In genomic region chr3:189947948-189948723, GRCh38 we compare ENCODE assay signal across 8 cellular contexts.
DNase-seq lines count a peak whose midpoint lies in the region; ATAC-seq and TF ChIP-seq lines count a peak whose summit lies in the region.

No MANE protein-coding gene starts in this region.

- DNase-seq in A673 (ENCODE audit: low spot score) (peak; percentile 79), GM12865 (ENCODE audit: low read depth) (peak; percentile 66), NCI-H2081 treated with DMSO at 0.1 percent for 48 hours (lab: John Stamatoyannopoulos, UW) (peak; percentile 21), osteocyte (ENCODE audit: extremely low spot score, unreplicated experiment) (no peak), HAP-1 (ENCODE audit: low spot score in 2 of 2) (no peak), middle frontal gyrus (ENCODE audit: extremely low spot score, low spot score) (no peak), T-cell (no peak)

- H3K4me1 Mint-ChIP-seq in brain (no peaks in the 10 kb centered on the region), osteocyte (ENCODE audit: unreplicated experiment) (peaks cover 24% of the 10 kb centered on the region), T-cell (peaks cover 4 to 9% (median 8%) of the 10 kb centered on the region in 3 donors)

- peak overlapping the region; percentile 61 for H3K27ac ChIP-seq in A673 (ENCODE audit: low read depth, low read length, poor library complexity, severe bottlenecking)

- H3K4me3 ChIP-seq in A673 (ENCODE audit: low read depth, low read length, poor library complexity, severe bottlenecking) (no peak overlapping the region), GM12865 (ENCODE audit: low read depth, low read length) (no peak overlapping the region), HAP-1 (no peak overlapping the region)

- H3K36me3 Mint-ChIP-seq in brain (no peaks in the 10 kb centered on the region), osteocyte (ENCODE audit: unreplicated experiment) (no peaks in the 10 kb centered on the region), T-cell (no peaks in the 10 kb centered on the region)

- H3K4me1 ChIP-seq in A673 (ENCODE audit: insufficient read depth, low read length, poor library complexity, severe bottlenecking) (peaks cover 21% of the 10 kb centered on the region), HAP-1 (no peaks in the 10 kb centered on the region)

- ATAC-seq in T-cell (replicated peaks in 1 of 4): no peak

- no peaks in the 10 kb centered on the region for H3K9me3 Mint-ChIP-seq in brain
- no peaks in the 10 kb centered on the region for H3K9me3 Mint-ChIP-seq in osteocyte (ENCODE audit: unreplicated experiment)
- H3K9me3 Mint-ChIP-seq in T-cell: no peaks in the 10 kb centered on the region

- POLR2A ChIA-PET in A673 (lab: Charles Lee; ENCODE audit: low non-redundant PET) (no interaction called here), T-cell (lab: Charles Lee) (interaction anchor here in 1 of 2 donors (0.6 kb wide), 1 partner anchor 678 kb away, joined by 3 read pairs; no protein-coding TSS in a partner anchor)

- no TSS peak for BruUV-seq in A673 (replicated peaks; lab: Mats Ljungman, UMichigan)

- no peak overlapping the region for H3K4me3 Mint-ChIP-seq in brain
- H3K4me3 Mint-ChIP-seq in osteocyte (ENCODE audit: unreplicated experiment): no peak overlapping the region
- H3K4me3 Mint-ChIP-seq in T-cell: no peak overlapping the region

- no peaks in the 10 kb centered on the region for H3K36me3 ChIP-seq in A673 (ENCODE audit: insufficient read depth, low read length, poor library complexity, severe bottlenecking)
- no peaks in the 10 kb centered on the region for H3K36me3 ChIP-seq in HAP-1 (replicated peaks)

- intact Hi-C loops in A673 (cut with micrococcal nuclease; ENCODE audit: unreplicated experiment): loop anchor here (1.0 to 10.0 kb wide), 4 partner anchors 161 to 678 kb away; no protein-coding TSS in a partner anchor

- TF ChIP-seq CTCF in A673 (conservative IDR thresholded peaks at IDR 0.05; ENCODE audit: low read depth, low read length) (peak; percentile 80), GM12865 (IDR thresholded peaks at IDR 0.05; ENCODE audit: insufficient read depth, low read depth, low read length, missing control alignments) (peak; percentile 37), brain (conservative IDR thresholded peaks at IDR 0.05) (peak; percentile 69 to 84), osteocyte (IDR thresholded peaks at IDR 0.05) (peak; percentile 80)

- CTCF ChIA-PET in A673 (lab: Charles Lee): interaction anchor here (0.5 to 2.4 kb wide), 11 partner anchors 8 to 737 kb away, joined by 3 to 22 read pairs (median 3); no protein-coding TSS in a partner anchor
- CTCF ChIA-PET in T-cell (lab: Charles Lee): interaction anchor here (0.6 to 2.4 kb wide), 8 partner anchors 13 to 679 kb away, joined by 3 to 14 read pairs (median 4); no protein-coding TSS in a partner anchor

- H3K9me3 ChIP-seq in A673 (ENCODE audit: low read depth, low read length, poor library complexity, severe bottlenecking) (no peaks in the 10 kb centered on the region), HAP-1 (no peaks in the 10 kb centered on the region)

- no peak overlapping the region for H3K27ac Mint-ChIP-seq in brain
- peak overlapping the region; percentile 39 for H3K27ac Mint-ChIP-seq in osteocyte (ENCODE audit: unreplicated experiment)
- H3K27ac Mint-ChIP-seq in T-cell: no peak overlapping the region

- in situ Hi-C loops in HAP-1 (cut with MboI; ENCODE audit: low sequenced_read_pairs): loop anchor here (10.0 kb wide), 1 partner anchor 673 kb away; no protein-coding TSS in a partner anchor

- no peaks in the 10 kb centered on the region for H3K27me3 ChIP-seq in A673 (replicated peaks; ENCODE audit: insufficient read depth, low read depth, low read length, poor library complexity)
- H3K27me3 ChIP-seq in HAP-1 (ENCODE audit: low read depth): 0 out of 2 replicates have a peak, but pooled peaks cover 4% of the 10 kb centered on the region

- H3K27me3 Mint-ChIP-seq in brain (peaks cover 15% of the 10 kb centered on the region), osteocyte (ENCODE audit: unreplicated experiment) (no peaks in the 10 kb centered on the region), T-cell (peaks cover 5 to 9% of the 10 kb centered on the region in 2 donors)

Comparison
In these comparisons a context has a peak if more than half of its experiments do, and no peak if none do; other contexts are left out.
1. DNase-seq: peak in A673 (single experiment), GM12865 (single experiment) and NCI-H2081 treated with DMSO at 0.1 percent for 48 hours (single experiment); none in osteocyte (single experiment), HAP-1 (0 of 2), middle frontal gyrus (single experiment) and T-cell (0 of 34).
2. Peak in every context shown above with its lines, with median percentiles within 50 percentile points of each other: CTCF ChIP-seq.